In genomic region chr11:92226331-92227232, GRCh38 we compare ENCODE assay signal across 9 cellular contexts. TPM values are rescaled to one million over a fixed set of nuclear protein-coding genes. Genes with fewer than 3 reads are reported as not detected.
DNase-seq lines count a peak whose midpoint lies in the region; ATAC-seq and TF ChIP-seq lines count a peak whose summit lies in the region.
"Had no signal": no experiment of that assay in that cellular context is flagged by ENCODE, and none has a peak within 500 bp of the region (broad histone marks: within the 10 kb centered on the region; RNA-seq: fewer than 3 reads in every experiment).

No MANE protein-coding gene starts in this region.

- H3K27ac ChIP-seq in mammary epithelial cell (ENCODE audit: insufficient read depth, low read depth, low read length): no peak overlapping the region
- H3K27ac ChIP-seq in lower lobe of right lung: no peak overlapping the region
- H3K27ac ChIP-seq in upper lobe of right lung: no peak overlapping the region
- H3K27ac ChIP-seq: BLaER1 treated with 17β-estradiol and CSF1 and Interleukin-3, amounts not matched to agents 10 nM and 100 nM had no signal

- 3% methylated on average over 8 of the region's 65 CpGs for WGBS in mammary epithelial cell (ENCODE audit: low coverage, missing lambda C conversion rate)

- H3K27me3 ChIP-seq in mammary epithelial cell (ENCODE audit: insufficient read depth, low read length): peaks cover 43% of the 10 kb centered on the region
- H3K27me3 ChIP-seq in lower lobe of right lung (ENCODE audit: low read depth): peaks cover 57% of the 10 kb centered on the region
- peaks cover 46% of the 10 kb centered on the region for H3K27me3 ChIP-seq in upper lobe of right lung
- H3K27me3 ChIP-seq: BLaER1 treated with 17β-estradiol and CSF1 and Interleukin-3, amounts not matched to agents 10 nM and 100 nM had no signal

- H3K9ac ChIP-seq in mammary epithelial cell (ENCODE audit: insufficient read depth, low read length): no peak overlapping the region
- H3K9ac ChIP-seq: BLaER1 treated with 17β-estradiol and CSF1 and Interleukin-3, amounts not matched to agents 10 nM and 100 nM had no signal

- intact Hi-C loops in mammary epithelial cell (cut with micrococcal nuclease): no loop called here
- intact Hi-C loops in lower lobe of right lung (cut with DNase I): no loop called here
- intact Hi-C loops in upper lobe of right lung (cut with DNase I): no loop called here

- no peaks in the 10 kb centered on the region for H3K9me3 ChIP-seq in mammary epithelial cell (replicated peaks; ENCODE audit: insufficient read depth, low read length)
- H3K9me3 ChIP-seq in lower lobe of right lung: no peaks in the 10 kb centered on the region
- H3K9me3 ChIP-seq in upper lobe of right lung: no peaks in the 10 kb centered on the region

- ATAC-seq in lower lobe of right lung (peak; percentile 4 to 40), upper lobe of right lung (peak; percentile 9)

- peaks cover 3% of the 10 kb centered on the region for H4K20me1 ChIP-seq in mammary epithelial cell (ENCODE audit: insufficient read depth, low read length)
- H4K20me1 ChIP-seq: BLaER1 treated with 17β-estradiol and CSF1 and Interleukin-3, amounts not matched to agents 10 nM and 100 nM had no signal

- CTCF ChIA-PET in mammary epithelial cell (lab: Charles Lee; ENCODE audit: low non-redundant PET): no interaction called here

- in situ Hi-C loops in mammary epithelial cell (cut with MboI; ENCODE audit: low sequenced_read_pairs in 2 of 2): no loop called here

- peak; percentile 43 for DNase-seq in NCI-H510A (lab: John Stamatoyannopoulos, UW)
- no peak for DNase-seq in NCI-H510A treated with DMSO at 0.1 percent for 48 hours (lab: John Stamatoyannopoulos, UW)
- DNase-seq in mammary epithelial cell: peak; percentile 7
- DNase-seq in lower lobe of right lung: no peak
- no peak for DNase-seq in upper lobe of right lung
- DNase-seq in NOMO-1 treated with DMSO at 0.1 percent for 48 hours (lab: John Stamatoyannopoulos, UW; ENCODE audit: unreplicated experiment): no peak
- no peak for DNase-seq in SIG-M5 treated with dmso at 0.1 percent for 504 hours (lab: John Stamatoyannopoulos, UW; ENCODE audit: unreplicated experiment)
- DNase-seq in SKM-1 (lab: John Stamatoyannopoulos, UW; ENCODE audit: unreplicated experiment): no peak

- no peak overlapping the region for H3K4me2 ChIP-seq in mammary epithelial cell (ENCODE audit: insufficient read depth, low read depth, low read length)
- H3K4me2 ChIP-seq: BLaER1 treated with 17β-estradiol and CSF1 and Interleukin-3, amounts not matched to agents 10 nM and 100 nM had no signal

- H3K36me3 ChIP-seq in mammary epithelial cell (ENCODE audit: insufficient read depth, low read length) (no peaks in the 10 kb centered on the region), lower lobe of right lung (no peaks in the 10 kb centered on the region), upper lobe of right lung (no peaks in the 10 kb centered on the region)
- H3K36me3 ChIP-seq: BLaER1 treated with 17β-estradiol and CSF1 and Interleukin-3, amounts not matched to agents 10 nM and 100 nM had no signal

- H3K4me1 ChIP-seq in mammary epithelial cell (ENCODE audit: insufficient read depth, low read length): peaks cover 6% of the 10 kb centered on the region
- peaks cover 4% of the 10 kb centered on the region for H3K4me1 ChIP-seq in lower lobe of right lung
- H3K4me1 ChIP-seq in upper lobe of right lung: no peaks in the 10 kb centered on the region
- H3K4me1 ChIP-seq: BLaER1 treated with 17β-estradiol and CSF1 and Interleukin-3, amounts not matched to agents 10 nM and 100 nM had no signal

- BruUV-seq in mammary epithelial cell (replicated peaks; lab: Mats Ljungman, UMichigan): no TSS peak

- peak overlapping the region; percentile 13 for H2AFZ ChIP-seq in mammary epithelial cell (ENCODE audit: low read depth, low read length)

- TF ChIP-seq CTCF in mammary epithelial cell (conservative IDR thresholded peaks at IDR 0.05 in 1 of 2, IDR thresholded peaks at IDR 0.05 in 1 of 2; ENCODE audit: extremely low read depth in 1 of 2, insufficient read depth in 1 of 2, low read depth in 1 of 2, low read length in 2 of 2) (no peak), lower lobe of right lung (IDR thresholded peaks at IDR 0.05) (no peak), upper lobe of right lung (IDR thresholded peaks at IDR 0.05) (no peak)

- no peaks in the 10 kb centered on the region for H3K79me2 ChIP-seq in mammary epithelial cell (ENCODE audit: insufficient read depth, low read length)

- H3K4me3 ChIP-seq in mammary epithelial cell (replicated peaks in 1 of 3; ENCODE audit: insufficient read depth in 1 of 3, low read depth in 2 of 3, low read length in 3 of 3) (no peak overlapping the region), lower lobe of right lung (peak overlapping the region; percentile 52), upper lobe of right lung (peak overlapping the region; percentile 45)
- H3K4me3 ChIP-seq: BLaER1 treated with 17β-estradiol and CSF1 and Interleukin-3, amounts not matched to agents 10 nM and 100 nM had no signal

- dilution Hi-C loops in mammary epithelial cell (cut with HindIII; ENCODE audit: low sequenced_read_pairs): no loop called here

RNA-seq across cellular contexts. Expression of gene FAT3, which starts 2.0 kb away (rescaled TPM):
- total RNA-seq in mammary epithelial cell: not detected
- 0.02 TPM for polyA plus RNA-seq in mammary epithelial cell
- 0.36 TPM for polyA minus RNA-seq in mammary epithelial cell
- 7.9 TPM for total RNA-seq in lower lobe of right lung
- 6.9 TPM for total RNA-seq in upper lobe of right lung

Comparison
In these comparisons a context has a peak if more than half of its experiments do, and no peak if none do; other contexts are left out.
1. DNase-seq: peak in NCI-H510A (single experiment) and mammary epithelial cell (single experiment); none in NCI-H510A treated with DMSO at 0.1 percent for 48 hours (single experiment), lower lobe of right lung (single experiment), upper lobe of right lung (single experiment), NOMO-1 treated with DMSO at 0.1 percent for 48 hours (single experiment), SIG-M5 treated with dmso at 0.1 percent for 504 hours (single experiment) and SKM-1 (single experiment).
2. H3K4me3 ChIP-seq: peak in lower lobe of right lung (single experiment) and upper lobe of right lung (single experiment); none in mammary epithelial cell (0 of 3).